Comparison of ENCODE assay signal across 15 cellular contexts in the genomic region with DNA sequence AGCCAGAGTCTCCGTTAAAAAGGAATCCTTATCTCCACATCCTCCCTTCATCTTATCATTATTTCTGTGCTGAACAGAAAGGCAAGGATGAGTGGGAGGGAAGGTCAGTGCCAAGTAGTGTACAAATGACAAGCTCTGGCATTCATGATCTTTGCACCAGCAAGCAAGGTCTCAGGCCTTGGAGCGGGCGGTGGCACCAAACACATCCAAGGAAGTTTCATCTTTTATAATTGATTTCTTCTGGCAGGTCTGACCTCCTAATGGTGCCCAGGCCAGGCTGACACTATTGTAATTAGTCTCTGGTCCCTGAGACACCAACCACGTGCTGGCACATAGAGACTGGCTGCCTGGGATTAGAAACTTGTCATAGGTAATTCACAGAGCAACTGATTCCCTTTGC.
"Had no signal": no experiment of that assay in that cellular context is flagged by ENCODE, and none has a peak within 500 bp of the region (broad histone marks: within the 10 kb centered on the region; RNA-seq: fewer than 3 reads in every experiment).

No MANE protein-coding gene starts in this region.

- H3K27ac ChIP-seq: hepatocyte, left ventricle myocardium inferior, ovary, right atrium auricular region, skin epidermis, spleen, suprapubic skin, tibial nerve, uterus had no signal

- H3K36me3 ChIP-seq: left ventricle myocardium inferior, ovary, right atrium auricular region, spleen, suprapubic skin, tibial nerve, uterus had no signal

- H3K27me3 ChIP-seq: ovary, right atrium auricular region, suprapubic skin, tibial nerve, uterus had no signal

- H3K9me3 ChIP-seq: ovary, suprapubic skin, tibial nerve, uterus had no signal

- H3K4me3 ChIP-seq: hepatocyte, left ventricle myocardium inferior, lung, ovary, right atrium auricular region, skin epidermis, spleen, suprapubic skin, tibial nerve, uterus had no signal

- H3K4me1 ChIP-seq: left ventricle myocardium inferior, right atrium auricular region, spleen, suprapubic skin, tibial nerve, uterus had no signal

- DNase-seq: islet precursor cell; left ventricle myocardium inferior; mesendoderm; naive thymus-derived CD4-positive, alpha-beta T cell; ovary; spleen; stimulated activated CD4-positive, alpha-beta T cell treated with anti-CD3 and anti-CD28 coated beads, Interleukin-4, amount 100 ng/mL, for 24 hours; stimulated activated naive CD4-positive, alpha-beta T cell; uterus had no signal
